Comparison of ENCODE assay signal across 1 cellular context in the genomic region with DNA sequence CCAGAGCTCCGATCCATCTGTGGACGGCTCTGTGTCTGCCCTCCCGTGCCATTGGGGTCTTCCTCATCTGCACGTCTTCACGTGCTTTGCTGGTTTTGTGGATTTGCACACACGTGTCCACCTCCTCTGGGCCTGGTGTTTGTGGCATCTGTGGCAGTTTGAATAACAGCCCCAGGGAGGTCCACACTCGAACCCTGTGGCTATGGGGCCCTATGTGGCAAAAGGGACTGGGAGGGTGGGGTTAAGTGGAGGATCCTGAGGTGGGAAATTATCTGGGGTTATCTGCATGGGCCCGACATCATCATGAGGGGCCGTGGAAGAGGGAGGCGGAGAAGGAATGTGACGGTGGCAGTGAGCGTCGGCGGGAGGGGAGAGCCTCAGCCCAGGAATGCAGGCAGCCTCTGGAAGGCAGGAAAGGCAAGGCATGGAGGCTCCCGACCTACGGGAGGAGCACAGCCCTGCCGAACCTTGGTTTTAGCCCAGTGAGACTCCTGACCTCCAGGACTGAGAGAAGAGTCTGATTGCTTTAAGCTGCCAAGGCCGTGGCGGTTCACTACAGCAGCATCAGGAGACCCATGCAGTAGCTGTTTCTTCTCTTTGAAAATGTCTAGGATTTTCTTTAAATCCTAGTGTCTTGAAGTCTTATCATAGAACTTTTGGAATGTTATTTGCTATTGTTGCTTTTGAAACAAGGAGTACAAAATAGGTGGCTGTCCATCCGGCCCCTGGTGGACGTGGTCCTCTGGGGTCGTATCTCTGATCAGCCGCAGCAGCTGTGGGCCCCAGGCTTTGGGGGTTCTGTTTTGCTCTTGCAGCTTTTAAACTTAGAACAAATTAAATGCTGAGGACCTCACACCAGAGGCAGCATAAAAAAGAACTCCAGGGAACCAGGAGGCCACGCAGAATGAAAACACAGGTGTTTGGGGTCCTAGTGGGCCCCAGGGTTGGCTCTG.
TF ChIP-seq lines count a peak whose summit lies in the region.

No MANE protein-coding gene starts in this region.

TF ChIP-seq in H1, 55 proteins besides CTCF, POLR2A, EP300 and RAD21:
- TF ChIP-seq SP4 (IDR thresholded peaks at IDR 0.05; ENCODE audit: low read length), result no peak
- TF ChIP-seq RBBP5 (IDR thresholded peaks at IDR 0.05; ENCODE audit: borderline replicate concordance, low read depth, low read length), result no peak
- peak; percentile 59 for TF ChIP-seq TEAD4 (IDR thresholded peaks at IDR 0.05; ENCODE audit: low read depth, low read length)
- TF ChIP-seq, protein P1, sequence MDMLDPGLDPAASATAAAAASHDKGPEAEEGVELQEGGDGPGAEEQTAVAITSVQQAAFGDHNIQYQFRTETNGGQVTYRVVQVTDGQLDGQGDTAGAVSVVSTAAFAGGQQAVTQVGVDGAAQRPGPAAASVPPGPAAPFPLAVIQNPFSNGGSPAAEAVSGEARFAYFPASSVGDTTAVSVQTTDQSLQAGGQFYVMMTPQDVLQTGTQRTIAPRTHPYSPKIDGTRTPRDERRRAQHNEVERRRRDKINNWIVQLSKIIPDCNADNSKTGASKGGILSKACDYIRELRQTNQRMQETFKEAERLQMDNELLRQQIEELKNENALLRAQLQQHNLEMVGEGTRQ (IDR thresholded peaks at IDR 0.05; ENCODE audit: low read length), result no peak
